Comparison of ENCODE assay signal across 32 cellular contexts in genomic region chr10:27454837-27455236, GRCh38.
"Had no signal": no experiment of that assay in that cellular context is flagged by ENCODE, and none has a peak within 500 bp of the region (broad histone marks: within the 10 kb centered on the region; RNA-seq: fewer than 3 reads in every experiment).

No MANE protein-coding gene starts in this region.

- H3K79me2 ChIP-seq: parathyroid adenoma had no signal

- H3K4me1 ChIP-seq: lower lobe of right lung, neural progenitor cell, parathyroid adenoma, right atrium auricular region, stomach, testis, transverse colon, upper lobe of left lung, vagina had no signal

- H3K27me3 ChIP-seq: neural progenitor cell, neutrophil, right atrium auricular region, testis, thyroid gland, transverse colon, upper lobe of left lung, vagina had no signal

- DNase-seq: hypothalamus; immature natural killer cell; kidney; left colon; left lung; lower lobe of right lung; mammary epithelial cell; mesenchymal stem cell; naive B cell; natural killer cell; nephron progenitor cell; occipital lobe; stimulated activated CD4-positive, alpha-beta T cell treated with anti-CD3 and anti-CD28 coated beads, Interleukin-12 subunit alpha, Interleukin-12 subunit beta, amount 100 ng/mL, for 4 hours; stimulated activated CD4-positive, alpha-beta T cell treated with anti-CD3 and anti-CD28 coated beads, Interleukin-15, amount 100 ng/mL, for 24 hours; stimulated activated CD4-positive, alpha-beta T cell treated with anti-CD3 and anti-CD28 coated beads, Interleukin-2, amount 100 ng/mL, for 24 hours; stimulated activated CD4-positive, alpha-beta T cell treated with anti-CD3 and anti-CD28 coated beads, Interleukin-4, amount 100 ng/mL, for 1 hour; stimulated activated naive B cell treated with anti-CD40 and anti-IgM and Interleukin-4, amounts not matched to agents 10 μg/mL and 1 μg/mL and 100 μg/mL, for 72 hours; stimulated activated naive CD8-positive, alpha-beta T cell treated with anti-CD3 and anti-CD28 coated beads, Interleukin-15, Interleukin-2, amounts not matched to agents 100 U/mL and 50 U/mL, for 24 hours; stomach; testis; thyroid gland; transverse colon; upper lobe of left lung had no signal

- H3K9me3 Mint-ChIP-seq: immature natural killer cell; mesothelial cell of epicardium; naive B cell; natural killer cell; nephron progenitor cell; neural progenitor cell; stimulated activated naive B cell treated with anti-CD40 and anti-IgM and Interleukin-4, amounts not matched to agents 10 μg/mL and 1 μg/mL and 100 μg/mL, for 72 hours had no signal

- H3K36me3 Mint-ChIP-seq: immature natural killer cell; mesothelial cell of epicardium; naive B cell; natural killer cell; neural progenitor cell; stimulated activated naive B cell treated with anti-CD40 and anti-IgM and Interleukin-4, amounts not matched to agents 10 μg/mL and 1 μg/mL and 100 μg/mL, for 72 hours had no signal

- H3K4me2 ChIP-seq: neural progenitor cell had no signal

- H3K4me3 ChIP-seq: left lung, lower lobe of right lung, neural progenitor cell, right atrium auricular region, skin epidermis, stomach, testis, thyroid gland, transverse colon, upper lobe of left lung, vagina had no signal

- H3K9me3 ChIP-seq: left lung, lower lobe of right lung, neutrophil, right atrium auricular region, stomach, testis, thyroid gland, transverse colon, upper lobe of left lung, vagina had no signal

- H3K27ac Mint-ChIP-seq: immature natural killer cell; mesothelial cell of epicardium; naive B cell; natural killer cell; nephron progenitor cell; neural progenitor cell; progenitor cell of endocrine pancreas; stimulated activated naive B cell treated with anti-CD40 and anti-IgM and Interleukin-4, amounts not matched to agents 10 μg/mL and 1 μg/mL and 100 μg/mL, for 72 hours had no signal

- H3K4me3 Mint-ChIP-seq: immature natural killer cell; mesothelial cell of epicardium; naive B cell; natural killer cell; nephron progenitor cell; neural progenitor cell; stimulated activated naive B cell treated with anti-CD40 and anti-IgM and Interleukin-4, amounts not matched to agents 10 μg/mL and 1 μg/mL and 100 μg/mL, for 72 hours had no signal

- H3K27ac ChIP-seq: left lung, lower lobe of right lung, neural progenitor cell, parathyroid adenoma, right atrium auricular region, skin epidermis, stomach, testis, thyroid gland, transverse colon, upper lobe of left lung, vagina had no signal

- H3K27me3 Mint-ChIP-seq: progenitor cell of endocrine pancreas had no signal

- H3K36me3 ChIP-seq: left lung, lower lobe of right lung, neural progenitor cell, neutrophil, right atrium auricular region, stomach, thyroid gland, transverse colon, upper lobe of left lung, vagina had no signal

- H3K9ac ChIP-seq: neural progenitor cell, parathyroid adenoma had no signal

- H3K4me1 Mint-ChIP-seq: naive B cell; nephron progenitor cell; neural progenitor cell; stimulated activated naive B cell treated with anti-CD40 and anti-IgM and Interleukin-4, amounts not matched to agents 10 μg/mL and 1 μg/mL and 100 μg/mL, for 72 hours had no signal

- ATAC-seq: left colon; left lung; lower lobe of right lung; natural killer cell; sciatic nerve; stimulated activated naive B cell treated with anti-CD40 and anti-IgM and Interleukin-4, amounts not matched to agents 10 μg/mL and 1 μg/mL and 100 μg/mL, for 72 hours; stimulated activated naive CD8-positive, alpha-beta T cell treated with anti-CD3 and anti-CD28 coated beads, Interleukin-15, Interleukin-2, amounts not matched to agents 100 U/mL and 50 U/mL, for 24 hours had no signal
